25 cellular contexts compared by ENCODE assay signal in genomic region chr3:27869152-27869551, GRCh38.
"Had no signal": no experiment of that assay in that cellular context is flagged by ENCODE, and none has a peak within 500 bp of the region (broad histone marks: within the 10 kb centered on the region; RNA-seq: fewer than 3 reads in every experiment).

No MANE protein-coding gene starts in this region.

- H3K4me3 ChIP-seq: colonic mucosa, esophagus squamous epithelium, gastrocnemius medialis, heart right ventricle, left lung, lower lobe of right lung, mucosa of descending colon had no signal

- FAIRE-seq: endometrium, islet of Langerhans, keratinocyte had no signal

- H3K36me3 ChIP-seq: colonic mucosa, esophagus squamous epithelium, gastrocnemius medialis, heart right ventricle, left lung, lower lobe of right lung had no signal

- H3K27me3 ChIP-seq: colonic mucosa, esophagus squamous epithelium, gastrocnemius medialis, heart right ventricle, left lung had no signal

- DNase-seq: colonic mucosa; cortex of kidney; effector CD8-positive, alpha-beta T cell; effector memory CD8-positive, alpha-beta T cell; endodermal cell; erythroblast; esophagus squamous epithelium; foreskin fibroblast; foreskin melanocyte; gastrocnemius medialis; glutamatergic neuron; head of caudate nucleus; heart right ventricle; hippocampal formation; left cardiac atrium; left lung; left ventricle myocardium superior; lower lobe of right lung; mesenchymal stem cell; mucosa of descending colon had no signal

- H3K4me1 ChIP-seq: colonic mucosa, esophagus squamous epithelium, gastrocnemius medialis, heart right ventricle, left lung, lower lobe of right lung had no signal

- H3K27ac ChIP-seq: colonic mucosa, epithelial cell of prostate, esophagus squamous epithelium, gastrocnemius medialis, heart right ventricle, left lung, lower lobe of right lung had no signal

- ATAC-seq: effector memory CD8-positive, alpha-beta T cell; esophagus mucosa; gastrocnemius medialis; heart right ventricle; left cardiac atrium; left lung; left ventricle myocardium superior; lower lobe of right lung; mucosa of descending colon had no signal

- H3K9me3 ChIP-seq: colonic mucosa, gastrocnemius medialis had no signal
